Comparison of ENCODE assay signal across 8 cellular contexts in genomic region chr1:1347663-1348419, GRCh38. TPM values are rescaled to one million over a fixed set of nuclear protein-coding genes. Genes with fewer than 3 reads are reported as not detected.
DNase-seq lines count a peak whose midpoint lies in the region; ATAC-seq, FAIRE-seq and TF ChIP-seq lines count a peak whose summit lies in the region.

No MANE protein-coding gene starts in this region.

- 0 out of 2 replicates have a peak, but pooled peaks cover under 1% of the 10 kb centered on the region for H3K27me3 ChIP-seq in iPS-20b (ENCODE audit: insufficient read depth, low read length)

- peak overlapping the region; percentile 77 for H3K27ac Mint-ChIP-seq in activated T-cell treated with anti-CD3 and anti-CD28 coated beads, Interleukin-2, amount 50 U/mL, for 24 hours
- no peak overlapping the region for H3K27ac Mint-ChIP-seq in activated naive CD8-positive, alpha-beta T cell
- H3K27ac Mint-ChIP-seq in stimulated activated naive CD8-positive, alpha-beta T cell treated with anti-CD3 and anti-CD28 coated beads, Interleukin-15, amount 100 ng/mL, for 72 hours: peak overlapping the region in 1 of 2 donors; percentile 12

- DNase-seq in activated T-cell treated with anti-CD3 and anti-CD28 coated beads, Interleukin-2, amount 50 U/mL, for 24 hours: no peak
- DNase-seq in activated T-cell treated with anti-CD3 and anti-CD28 coated beads for 4 hours: no peak
- DNase-seq in stimulated activated naive CD8-positive, alpha-beta T cell treated with anti-CD3 and anti-CD28 coated beads, Interleukin-15, amount 100 ng/mL, for 72 hours: no peak
- DNase-seq in GM12892 (ENCODE audit: insufficient read length): no peak
- no peak for DNase-seq in GM19239 (ENCODE audit: insufficient read length, low spot score)

- no peaks in the 10 kb centered on the region for H3K9me3 Mint-ChIP-seq in activated T-cell treated with anti-CD3 and anti-CD28 coated beads, Interleukin-2, amount 50 U/mL, for 24 hours
- H3K9me3 Mint-ChIP-seq in activated naive CD8-positive, alpha-beta T cell (ENCODE audit: low read depth): no peaks in the 10 kb centered on the region
- no peaks in the 10 kb centered on the region for H3K9me3 Mint-ChIP-seq in stimulated activated naive CD8-positive, alpha-beta T cell treated with anti-CD3 and anti-CD28 coated beads, Interleukin-15, amount 100 ng/mL, for 72 hours

- no peak for TF ChIP-seq POLR2A in GM12892 (IDR thresholded peaks at IDR 0.05; ENCODE audit: low read depth, low read length)

- no peaks in the 10 kb centered on the region for H3K36me3 ChIP-seq in iPS-20b (ENCODE audit: insufficient read depth, low read depth, low read length)

- no peak overlapping the region for H3K27ac ChIP-seq in iPS-20b (ENCODE audit: low read length)

- peak overlapping the region; percentile 69 for H3K4me3 ChIP-seq in iPS-20b (ENCODE audit: low read length)

- peaks cover 35% of the 10 kb centered on the region for H3K4me1 Mint-ChIP-seq in activated T-cell treated with anti-CD3 and anti-CD28 coated beads, Interleukin-2, amount 50 U/mL, for 24 hours (ENCODE audit: low read depth)
- H3K4me1 Mint-ChIP-seq in activated naive CD8-positive, alpha-beta T cell (ENCODE audit: low read depth): peaks cover 16% of the 10 kb centered on the region
- peaks cover 59% of the 10 kb centered on the region for H3K4me1 Mint-ChIP-seq in stimulated activated naive CD8-positive, alpha-beta T cell treated with anti-CD3 and anti-CD28 coated beads, Interleukin-15, amount 100 ng/mL, for 72 hours

- H3K4me1 ChIP-seq in iPS-20b (ENCODE audit: insufficient read depth, low read length): no peaks in the 10 kb centered on the region; the same call in 1 of the 2 replicates

- no peak for ATAC-seq in stimulated activated naive CD8-positive, alpha-beta T cell treated with anti-CD3 and anti-CD28 coated beads, Interleukin-15, amount 100 ng/mL, for 72 hours
- no peak for ATAC-seq in HG02759 (IDR thresholded peaks at IDR 0.05; ENCODE audit: unreplicated experiment)

- H3K36me3 Mint-ChIP-seq in activated T-cell treated with anti-CD3 and anti-CD28 coated beads, Interleukin-2, amount 50 U/mL, for 24 hours (ENCODE audit: low read depth): no peaks in the 10 kb centered on the region
- no peaks in the 10 kb centered on the region for H3K36me3 Mint-ChIP-seq in activated naive CD8-positive, alpha-beta T cell

- no peaks in the 10 kb centered on the region for H3K9me3 ChIP-seq in iPS-20b (ENCODE audit: insufficient read depth, low read depth, low read length)

- FAIRE-seq in GM12892 (lab: Jason Lieb, UNC): no peak
- FAIRE-seq in GM19239 (lab: Jason Lieb, UNC): no peak

- peak overlapping the region; percentile 82 for H3K4me3 Mint-ChIP-seq in activated T-cell treated with anti-CD3 and anti-CD28 coated beads, Interleukin-2, amount 50 U/mL, for 24 hours
- peak overlapping the region; percentile 79 for H3K4me3 Mint-ChIP-seq in activated naive CD8-positive, alpha-beta T cell
- H3K4me3 Mint-ChIP-seq in stimulated activated naive CD8-positive, alpha-beta T cell treated with anti-CD3 and anti-CD28 coated beads, Interleukin-15, amount 100 ng/mL, for 72 hours: peak overlapping the region; percentile 77 to 85

- H3K27me3 Mint-ChIP-seq in activated T-cell treated with anti-CD3 and anti-CD28 coated beads, Interleukin-2, amount 50 U/mL, for 24 hours: peaks cover 10% of the 10 kb centered on the region
- H3K27me3 Mint-ChIP-seq in activated naive CD8-positive, alpha-beta T cell: peaks cover 2% of the 10 kb centered on the region
- peaks cover 11% of the 10 kb centered on the region for H3K27me3 Mint-ChIP-seq in stimulated activated naive CD8-positive, alpha-beta T cell treated with anti-CD3 and anti-CD28 coated beads, Interleukin-15, amount 100 ng/mL, for 72 hours

- peak overlapping the region; percentile 61 for H3K9ac ChIP-seq in iPS-20b (ENCODE audit: low read depth, low read length)

RNA-seq across cellular contexts. Expression of gene DVL1, which starts 1.4 kb away (rescaled TPM):
- 5.8 TPM for polyA plus RNA-seq in GM12892 (2012; ENCODE audit: missing spikeins)

RNA-seq across cellular contexts. Expression of gene MXRA8, which starts 10.5 kb away (rescaled TPM):
- 1.5 TPM for polyA plus RNA-seq in GM12892 (2012; ENCODE audit: missing spikeins)

RNA-seq across cellular contexts. Expression of gene TAS1R3, which starts 16.8 kb away (rescaled TPM):
- 0.17 TPM for polyA plus RNA-seq in GM12892 (2012; ENCODE audit: missing spikeins)

RNA-seq across cellular contexts. Expression of gene CPTP, which starts 23.2 kb away (rescaled TPM):
- polyA plus RNA-seq in GM12892 (2012; ENCODE audit: missing spikeins): 2.1 TPM

RNA-seq across cellular contexts. Expression of gene INTS11, which starts 23.4 kb away (rescaled TPM):
- 53.6 TPM for polyA plus RNA-seq in GM12892 (2012; ENCODE audit: missing spikeins)
